20 cellular contexts compared by ENCODE assay signal in genomic region chr2:121832372-121832771, GRCh38.
A peak's percentile ranks its signal among the peaks of the same experiment; 100 is the strongest.
DNase-seq lines count a peak whose midpoint lies in the region; ATAC-seq and TF ChIP-seq lines count a peak whose summit lies in the region.
"Had no signal": no experiment of that assay in that cellular context is flagged by ENCODE, and none has a peak within 500 bp of the region (broad histone marks: within the 10 kb centered on the region; RNA-seq: fewer than 3 reads in every experiment).

No MANE protein-coding gene starts in this region.

- intact Hi-C loops in Right ventricle myocardium superior (cut with DNase I): no loop called here

- peaks cover 33% of the 10 kb centered on the region for H3K4me1 Mint-ChIP-seq in neural progenitor cell

- H3K4me1 ChIP-seq in BLaER1 treated with 17β-estradiol and CSF1 and Interleukin-3, amounts not matched to agents 10 nM and 100 nM: peaks cover 0 to 31% (median 23%) of the 10 kb centered on the region in 10 experiments; a peak in 18 of 20 replicates
- H3K4me1 ChIP-seq in OCI-LY3 (ENCODE audit: low read length) (peaks cover 26% of the 10 kb centered on the region), neural progenitor cell (peaks cover 23% of the 10 kb centered on the region)
- H3K4me1 ChIP-seq: Peyer's patch had no signal

- DNase-seq in Right ventricle myocardium superior: no peak
- no peak for DNase-seq in neural progenitor cell (ENCODE audit: low spot score)
- no peak for DNase-seq in activated gamma-delta T cell (lab: John Stamatoyannopoulos, UW)
- DNase-seq in stimulated activated naive CD4-positive, alpha-beta T cell treated with Interleukin-2 at 50 U/mL for 16 hours (lab: John Stamatoyannopoulos, UW): no peak
- DNase-seq in RKO (ENCODE audit: low spot score): no peak
- DNase-seq: DMS79 treated with DMSO at 0.1 percent for 48 hours, HCEC 1CT, IMR-90, NCI-H1048, NCI-H1436, NCI-H1930, NCI-H526, Peyer's patch, SHP77 treated with DMSO at 0.1 percent for 48 hours, SK-N-SH had no signal

- H3K27me3 ChIP-seq in BLaER1 treated with 17β-estradiol and CSF1 and Interleukin-3, amounts not matched to agents 10 nM and 100 nM: no peaks in the 10 kb centered on the region
- peaks cover 8% of the 10 kb centered on the region; the same call in 1 of the 2 replicates for H3K27me3 ChIP-seq in OCI-LY3 (ENCODE audit: low read depth, low read length)
- H3K27me3 ChIP-seq in neural progenitor cell: no peaks in the 10 kb centered on the region
- H3K27me3 ChIP-seq: Peyer's patch had no signal

- peak overlapping the region in 5 of 11 experiments; percentile 35 to 71 (median 61); a peak in 10 of 22 replicates for H3K27ac ChIP-seq in BLaER1 treated with 17β-estradiol and CSF1 and Interleukin-3, amounts not matched to agents 10 nM and 100 nM
- H3K27ac ChIP-seq in OCI-LY3 (ENCODE audit: low read length): no peak overlapping the region
- no peak overlapping the region for H3K27ac ChIP-seq in neural progenitor cell
- H3K27ac ChIP-seq: C4-2B, HL-60, Peyer's patch had no signal

- H3K36me3 Mint-ChIP-seq in neural progenitor cell: peaks cover 4% of the 10 kb centered on the region

- H3K27me3 Mint-ChIP-seq in neural progenitor cell (ENCODE audit: insufficient read depth, low read depth): no peaks in the 10 kb centered on the region

- no peaks in the 10 kb centered on the region for H4K20me1 ChIP-seq in BLaER1 treated with 17β-estradiol and CSF1 and Interleukin-3, amounts not matched to agents 10 nM and 100 nM
- H4K20me1 ChIP-seq in OCI-LY3 (ENCODE audit: insufficient read depth, low read length) (no peaks in the 10 kb centered on the region), neural progenitor cell (ENCODE audit: low read depth) (no peaks in the 10 kb centered on the region)

- peak overlapping the region; percentile 50 for H3K27ac Mint-ChIP-seq in neural progenitor cell

- no peak overlapping the region for H2AFZ ChIP-seq in OCI-LY3 (ENCODE audit: low read depth, low read length)
- no peak overlapping the region for H2AFZ ChIP-seq in neural progenitor cell (replicated peaks)

- no peak overlapping the region for H3K4me3 Mint-ChIP-seq in neural progenitor cell

- no peaks in the 10 kb centered on the region for H3K36me3 ChIP-seq in BLaER1 treated with 17β-estradiol and CSF1 and Interleukin-3, amounts not matched to agents 10 nM and 100 nM
- H3K36me3 ChIP-seq in OCI-LY3 (replicated peaks; ENCODE audit: low read depth, low read length): no peaks in the 10 kb centered on the region
- no peaks in the 10 kb centered on the region for H3K36me3 ChIP-seq in neural progenitor cell
- H3K36me3 ChIP-seq: Peyer's patch had no signal

- peak overlapping the region in 3 of 11 experiments; percentile 6 to 39 (median 27); a peak in 3 of 22 replicates for H3K9ac ChIP-seq in BLaER1 treated with 17β-estradiol and CSF1 and Interleukin-3, amounts not matched to agents 10 nM and 100 nM
- H3K9ac ChIP-seq in OCI-LY3 (ENCODE audit: low read length) (no peak overlapping the region), neural progenitor cell (no peak overlapping the region)
- H3K9ac ChIP-seq: SK-N-SH had no signal

- H3K4me3 ChIP-seq in BLaER1 treated with 17β-estradiol and CSF1 and Interleukin-3, amounts not matched to agents 10 nM and 100 nM: no peak overlapping the region
- no peak overlapping the region for H3K4me3 ChIP-seq in OCI-LY3 (ENCODE audit: low read length)
- H3K4me3 ChIP-seq in neural progenitor cell: no peak overlapping the region
- H3K4me3 ChIP-seq: Peyer's patch had no signal

- H3K79me2 ChIP-seq in OCI-LY3 (ENCODE audit: low read length) (no peaks in the 10 kb centered on the region), neural progenitor cell (ENCODE audit: low read depth) (no peaks in the 10 kb centered on the region)

- peaks cover 8% of the 10 kb centered on the region for H3F3A ChIP-seq in neural progenitor cell (ENCODE audit: low read depth)

- H3K9me3 ChIP-seq in BLaER1 treated with 17β-estradiol and CSF1 and Interleukin-3, amounts not matched to agents 10 nM and 100 nM (replicated peaks in 1 of 11): no peaks in the 10 kb centered on the region
- H3K9me3 ChIP-seq in OCI-LY3 (ENCODE audit: insufficient read depth, low read length) (no peaks in the 10 kb centered on the region), neural progenitor cell (ENCODE audit: low read depth) (no peaks in the 10 kb centered on the region)
- H3K9me3 ChIP-seq: Peyer's patch, SK-N-SH had no signal

- H3K9me3 Mint-ChIP-seq in neural progenitor cell: peaks cover 11% of the 10 kb centered on the region

- TF ChIP-seq CTCF in OCI-LY3 (IDR thresholded peaks at IDR 0.05; ENCODE audit: low read depth, low read length): no peak
- no peak for TF ChIP-seq CTCF in neural progenitor cell (IDR thresholded peaks at IDR 0.05)

- H3K4me2 ChIP-seq in BLaER1 treated with 17β-estradiol and CSF1 and Interleukin-3, amounts not matched to agents 10 nM and 100 nM: peak overlapping the region; percentile 26 to 91 (median 76); a peak in 21 of 22 replicates
- peak overlapping the region; percentile 44 for H3K4me2 ChIP-seq in OCI-LY3 (ENCODE audit: low read length)
- H3K4me2 ChIP-seq in neural progenitor cell: peak overlapping the region; percentile 20
- H3K4me2 ChIP-seq: SK-N-SH had no signal

- ATAC-seq in Right ventricle myocardium superior (ENCODE audit: poor library complexity) (peak; percentile 72), GM18498 (IDR thresholded peaks at IDR 0.05; ENCODE audit: unreplicated experiment) (no peak)

Comparison
In these comparisons a context has a peak if more than half of its experiments do, and no peak if none do; other contexts are left out.
1. H3K4me2 ChIP-seq: peak in every context shown above with its lines; median percentile 76 in BLaER1 treated with 17β-estradiol and CSF1 and Interleukin-3, amounts not matched to agents 10 nM and 100 nM; 44 in OCI-LY3; 20 in neural progenitor cell.